In the genomic region with DNA sequence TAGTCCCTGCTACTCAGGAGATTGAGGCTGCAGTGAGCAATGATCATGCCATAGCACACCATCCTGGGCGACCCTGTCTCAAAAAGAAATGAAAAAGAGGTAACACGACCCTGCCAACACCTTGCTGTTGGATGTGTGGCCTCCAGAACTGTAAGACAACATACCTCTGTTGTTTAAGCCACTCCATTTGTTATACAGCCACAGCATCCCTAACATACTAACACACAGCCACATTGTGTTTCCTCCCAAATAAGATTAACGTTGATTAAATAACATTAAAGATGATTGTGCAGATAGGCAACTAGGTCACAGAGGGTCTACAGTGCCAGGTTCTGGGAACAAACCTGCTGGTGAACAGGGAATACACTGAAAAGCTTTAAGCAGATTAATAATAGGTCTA, we compare ENCODE assay signal across 24 cellular contexts.
"Had no signal": no experiment of that assay in that cellular context is flagged by ENCODE, and none has a peak within 500 bp of the region (broad histone marks: within the 10 kb centered on the region; RNA-seq: fewer than 3 reads in every experiment).

No MANE protein-coding gene starts in this region.

- H3K36me3 ChIP-seq: brain microvascular endothelial cell, colonic mucosa, heart left ventricle, suprapubic skin, transverse colon had no signal

- H3K4me3 ChIP-seq: colonic mucosa, heart left ventricle, mucosa of descending colon, suprapubic skin, transverse colon had no signal

- ATAC-seq: left ventricle myocardium superior; mucosa of descending colon; naive thymus-derived CD4-positive, alpha-beta T cell; stimulated activated naive CD8-positive, alpha-beta T cell treated with anti-CD3 and anti-CD28 coated beads, Interleukin-15, amount 100 ng/mL, for 72 hours; T-cell had no signal

- H3K4me1 ChIP-seq: colonic mucosa, suprapubic skin had no signal

- H3K27me3 ChIP-seq: brain microvascular endothelial cell, colonic mucosa, heart left ventricle, suprapubic skin, transverse colon had no signal

- DNase-seq: activated CD4-positive, alpha-beta T cell treated with anti-CD3 and anti-CD28 coated beads, Interleukin-2, amount 10 ng/mL, durations not matched to agents 24 days and 14 days; activated CD8-positive, alpha-beta T cell treated with anti-CD3 and anti-CD28 coated beads for 36 hours; activated naive CD4-positive, alpha-beta T cell treated with anti-CD3 and anti-CD28 coated beads, Interleukin-2, amount 10 ng/mL, durations not matched to agents 7 days and 5 days; activated naive CD8-positive, alpha-beta T cell treated with anti-CD3 and anti-CD28 coated beads, Interleukin-2, amount 50 U/mL, for 24 hours; activated T-cell treated with anti-CD3 and anti-CD28 coated beads, Interleukin-2, amount 50 U/mL, for 1 hour; anterior cingulate cortex; brain microvascular endothelial cell; central memory CD4-positive, alpha-beta T cell; colonic mucosa; heart left ventricle; immature natural killer cell; left ventricle myocardium superior; mucosa of descending colon; naive thymus-derived CD4-positive, alpha-beta T cell; nucleus accumbens; posterior cingulate gyrus; stimulated activated CD4-positive, alpha-beta T cell treated with anti-CD3 and anti-CD28 coated beads, Interleukin-12 subunit alpha, Interleukin-12 subunit beta, amount 100 ng/mL, for 4 hours; stimulated activated CD4-positive, alpha-beta T cell treated with anti-CD3 and anti-CD28 coated beads, Interleukin-1b, Interleukin-23, amount 100 ng/mL, for 48 hours; stimulated activated CD8-positive, alpha-beta memory T cell treated with anti-CD3 and anti-CD28 coated beads, Interleukin-4, amount 100 ng/mL, for 48 hours; stimulated activated naive CD8-positive, alpha-beta T cell treated with anti-CD3 and anti-CD28 coated beads, Interleukin-15, amount 100 ng/mL, for 72 hours; T-cell; T-helper 9 cell; transverse colon had no signal

- H3K27me3 Mint-ChIP-seq: activated CD4-positive, alpha-beta T cell treated with anti-CD3 and anti-CD28 coated beads, Interleukin-2, amount 10 ng/mL, durations not matched to agents 24 days and 14 days; activated CD8-positive, alpha-beta T cell treated with anti-CD3 and anti-CD28 coated beads for 36 hours; activated naive CD4-positive, alpha-beta T cell treated with anti-CD3 and anti-CD28 coated beads, Interleukin-2, amount 10 ng/mL, durations not matched to agents 7 days and 5 days; activated naive CD8-positive, alpha-beta T cell treated with anti-CD3 and anti-CD28 coated beads, Interleukin-2, amount 50 U/mL, for 24 hours; naive thymus-derived CD4-positive, alpha-beta T cell; stimulated activated naive CD8-positive, alpha-beta T cell treated with anti-CD3 and anti-CD28 coated beads, Interleukin-15, amount 100 ng/mL, for 72 hours; T-cell had no signal

- H3K27ac Mint-ChIP-seq: activated CD8-positive, alpha-beta T cell treated with anti-CD3 and anti-CD28 coated beads for 36 hours; activated naive CD8-positive, alpha-beta T cell treated with anti-CD3 and anti-CD28 coated beads, Interleukin-2, amount 50 U/mL, for 24 hours; stimulated activated naive CD8-positive, alpha-beta T cell treated with anti-CD3 and anti-CD28 coated beads, Interleukin-15, amount 100 ng/mL, for 72 hours; T-cell had no signal

- H3K4me3 Mint-ChIP-seq: activated CD8-positive, alpha-beta T cell treated with anti-CD3 and anti-CD28 coated beads for 36 hours; activated naive CD4-positive, alpha-beta T cell treated with anti-CD3 and anti-CD28 coated beads, Interleukin-2, amount 10 ng/mL, durations not matched to agents 7 days and 5 days; activated naive CD8-positive, alpha-beta T cell treated with anti-CD3 and anti-CD28 coated beads, Interleukin-2, amount 50 U/mL, for 24 hours; immature natural killer cell; stimulated activated naive CD8-positive, alpha-beta T cell treated with anti-CD3 and anti-CD28 coated beads, Interleukin-15, amount 100 ng/mL, for 72 hours; T-cell had no signal

- H3K9me3 Mint-ChIP-seq: activated CD4-positive, alpha-beta T cell treated with anti-CD3 and anti-CD28 coated beads, Interleukin-2, amount 10 ng/mL, durations not matched to agents 24 days and 14 days; activated CD8-positive, alpha-beta T cell treated with anti-CD3 and anti-CD28 coated beads for 36 hours; activated naive CD4-positive, alpha-beta T cell treated with anti-CD3 and anti-CD28 coated beads, Interleukin-2, amount 10 ng/mL, durations not matched to agents 7 days and 5 days; activated naive CD8-positive, alpha-beta T cell treated with anti-CD3 and anti-CD28 coated beads, Interleukin-2, amount 50 U/mL, for 24 hours; immature natural killer cell; naive thymus-derived CD4-positive, alpha-beta T cell; stimulated activated naive CD8-positive, alpha-beta T cell treated with anti-CD3 and anti-CD28 coated beads, Interleukin-15, amount 100 ng/mL, for 72 hours; T-cell had no signal

- H3K36me3 Mint-ChIP-seq: immature natural killer cell had no signal

- H3K9me3 ChIP-seq: colonic mucosa, heart left ventricle, mucosa of descending colon, suprapubic skin, transverse colon had no signal

- H3K27ac ChIP-seq: brain microvascular endothelial cell, colonic mucosa, suprapubic skin, transverse colon had no signal
